ENCODE assay signal across 8 cellular contexts in the genomic region with DNA sequence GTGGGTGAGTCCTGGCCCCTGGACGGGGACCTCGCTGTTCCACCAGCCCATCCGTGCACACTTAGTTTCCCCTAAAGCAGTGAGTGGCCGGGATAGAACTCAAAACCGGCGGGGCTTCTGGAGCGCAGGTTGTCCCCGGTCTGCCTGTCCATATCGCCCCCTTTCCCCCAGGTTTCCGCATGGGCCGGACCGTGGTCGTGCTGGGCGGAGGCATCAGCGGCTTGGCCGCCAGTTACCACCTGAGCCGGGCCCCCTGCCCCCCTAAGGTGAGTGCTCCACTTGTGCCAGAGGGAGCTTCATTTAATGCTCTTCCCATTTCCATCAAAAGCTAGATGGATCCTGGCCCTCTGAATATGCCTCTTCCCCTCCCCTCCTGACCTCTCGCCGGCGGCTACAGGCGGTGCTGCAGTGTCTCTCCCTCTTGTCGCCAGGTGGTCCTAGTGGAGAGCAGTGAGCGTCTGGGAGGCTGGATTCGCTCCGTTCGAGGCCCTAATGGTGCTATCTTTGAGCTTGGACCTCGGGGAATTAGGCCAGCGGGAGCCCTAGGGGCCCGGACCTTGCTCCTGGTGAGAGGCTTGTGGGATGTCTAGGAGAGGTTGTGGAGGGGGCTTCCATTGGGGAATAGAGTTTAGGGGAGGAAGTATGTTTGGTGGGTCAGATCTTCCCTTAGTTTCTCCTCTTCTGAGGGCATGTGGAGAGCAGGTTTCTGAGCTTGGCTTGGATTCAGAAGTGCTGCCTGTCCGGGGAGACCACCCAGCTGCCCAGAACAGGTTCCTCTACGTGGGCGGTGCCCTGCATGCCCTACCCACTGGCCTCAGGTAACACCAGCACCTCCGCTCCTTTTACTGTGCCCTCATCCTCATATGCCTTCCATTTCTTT. TPM values are rescaled to one million over a fixed set of nuclear protein-coding genes. Genes with fewer than 3 reads are reported as not detected.
A peak's percentile ranks its signal among the peaks of the same experiment; 100 is the strongest.
DNase-seq lines count a peak whose midpoint lies in the region; ATAC-seq, FAIRE-seq and TF ChIP-seq lines count a peak whose summit lies in the region.

No MANE protein-coding gene starts in this region.

- no peaks in the 10 kb centered on the region for H3K9me3 ChIP-seq in WERI-Rb-1 (ENCODE audit: severe bottlenecking)
- H3K9me3 ChIP-seq in prostate gland, result no peaks in the 10 kb centered on the region

- DNase-seq in GM12864 (ENCODE audit: low read depth), result no peak
- peak; percentile 68 for DNase-seq in WERI-Rb-1
- peak; percentile 58 for DNase-seq in glutamatergic neuron
- no peak for DNase-seq in prostate gland (ENCODE audit: low spot score)
- no peak for DNase-seq in H54 (ENCODE audit: insufficient read length, low spot score)
- no peak for DNase-seq in GOT3 (lab: John Stamatoyannopoulos, UW)

- ATAC-seq in HG03571 (IDR thresholded peaks at IDR 0.05; ENCODE audit: unreplicated experiment), result peak; percentile 1
- ATAC-seq in GM21381 (IDR thresholded peaks at IDR 0.05; ENCODE audit: unreplicated experiment), result no peak

- TF ChIP-seq CTCF in GM12864 (IDR thresholded peaks at IDR 0.05; ENCODE audit: low read depth, low read length, missing control alignments) (no peak), WERI-Rb-1 (IDR thresholded peaks at IDR 0.05; ENCODE audit: low read depth, low read length) (no peak), glutamatergic neuron (IDR thresholded peaks at IDR 0.05; ENCODE audit: partially characterized antibody, unreplicated experiment) (no peak), prostate gland (IDR thresholded peaks at IDR 0.05) (no peak)

- H3K9me3 Mint-ChIP-seq in glutamatergic neuron (ENCODE audit: unreplicated experiment), result peaks cover 8% of the 10 kb centered on the region

- H3K27ac ChIP-seq in WERI-Rb-1, result peak overlapping the region; percentile 57
- H3K27ac ChIP-seq in prostate gland, result peak overlapping the region; percentile 89 to 90

- peaks cover 2% of the 10 kb centered on the region for H3K4me1 ChIP-seq in prostate gland (replicated peaks)

- H3K4me3 ChIP-seq in GM12864 (ENCODE audit: low read depth, low read length) (peak overlapping the region; percentile 68), WERI-Rb-1 (ENCODE audit: low read depth, low read length) (peak overlapping the region; percentile 68), prostate gland (peak overlapping the region; percentile 53 to 61)

- peaks cover 10% of the 10 kb centered on the region for H3K4me1 Mint-ChIP-seq in glutamatergic neuron (ENCODE audit: low read depth, unreplicated experiment)

- 4% methylated on average over 33 of the region's 33 CpGs for WGBS in prostate gland

- H3K27ac Mint-ChIP-seq in glutamatergic neuron (ENCODE audit: unreplicated experiment), result peak overlapping the region; percentile 94

- H3K27me3 Mint-ChIP-seq in glutamatergic neuron (ENCODE audit: unreplicated experiment), result peaks cover 10% of the 10 kb centered on the region

- intact Hi-C loops in prostate gland (cut with DNase I), result no loop called here

- H3K27me3 ChIP-seq in WERI-Rb-1 (ENCODE audit: insufficient read depth, low read depth, severe bottlenecking), result no peaks in the 10 kb centered on the region
- no peaks in the 10 kb centered on the region for H3K27me3 ChIP-seq in prostate gland (replicated peaks; ENCODE audit: insufficient read depth)

- H3K36me3 ChIP-seq in WERI-Rb-1, result peaks cover 71% of the 10 kb centered on the region
- H3K36me3 ChIP-seq in prostate gland, result peaks cover 0 to 15% of the 10 kb centered on the region in 2 donors

- TF ChIP-seq POLR2A in prostate gland (IDR thresholded peaks at IDR 0.05), result no peak
- no peak for TF ChIP-seq POLR2A in H54 (IDR thresholded peaks at IDR 0.05; ENCODE audit: low read depth, low read length)

- H3K36me3 Mint-ChIP-seq in glutamatergic neuron (ENCODE audit: unreplicated experiment), result no peaks in the 10 kb centered on the region

- peak overlapping the region; percentile 90 for H3K4me3 Mint-ChIP-seq in glutamatergic neuron (ENCODE audit: unreplicated experiment)

- no peak for FAIRE-seq in H54 (lab: Jason Lieb, UNC)

RNA-seq across cellular contexts. Expression of gene PPOX, which starts 0.7 kb away (rescaled TPM):
- total RNA-seq in glutamatergic neuron (ENCODE audit: unreplicated experiment) (53.2 TPM), prostate gland (10 to 100 TPM; 13.8 to 42.6 TPM)

RNA-seq across cellular contexts. Expression of gene USP21, which starts 7.6 kb away (rescaled TPM):
- total RNA-seq in glutamatergic neuron (ENCODE audit: unreplicated experiment) (21.5 TPM), prostate gland (10 to 100 TPM; 28.1 to 32.1 TPM)

RNA-seq across cellular contexts. Expression of gene B4GALT3, which starts 10.4 kb away (rescaled TPM):
- total RNA-seq in glutamatergic neuron (ENCODE audit: unreplicated experiment) (35.7 TPM), prostate gland (10 to 100 TPM; 38.2 to 68.7 TPM)

RNA-seq across cellular contexts. Expression of gene UFC1, which starts 13.1 kb away (rescaled TPM):
- total RNA-seq in glutamatergic neuron (ENCODE audit: unreplicated experiment) (59.2 TPM), prostate gland (10 to 100 TPM; 71.3 to 72.8 TPM)

RNA-seq across cellular contexts. Expression of gene ADAMTS4, which starts 31.9 kb away (rescaled TPM):
- total RNA-seq in glutamatergic neuron (ENCODE audit: unreplicated experiment), result 12.3 TPM
- 1 to 10 TPM in 1 of 2 donors, under 1 TPM in 1; 0.55 to 3.4 TPM for total RNA-seq in prostate gland

Comparison
In these comparisons a context has a peak if more than half of its experiments do, and no peak if none do; other contexts are left out.
1. DNase-seq: peak in WERI-Rb-1 (single experiment) and glutamatergic neuron (single experiment); none in GM12864 (single experiment), prostate gland (single experiment), H54 (single experiment) and GOT3 (single experiment).
2. Peak in every context shown above with its lines, with median percentiles within 50 percentile points of each other: H3K4me3 ChIP-seq.